Comparison of ENCODE assay signal across 15 cellular contexts in the genomic region with DNA sequence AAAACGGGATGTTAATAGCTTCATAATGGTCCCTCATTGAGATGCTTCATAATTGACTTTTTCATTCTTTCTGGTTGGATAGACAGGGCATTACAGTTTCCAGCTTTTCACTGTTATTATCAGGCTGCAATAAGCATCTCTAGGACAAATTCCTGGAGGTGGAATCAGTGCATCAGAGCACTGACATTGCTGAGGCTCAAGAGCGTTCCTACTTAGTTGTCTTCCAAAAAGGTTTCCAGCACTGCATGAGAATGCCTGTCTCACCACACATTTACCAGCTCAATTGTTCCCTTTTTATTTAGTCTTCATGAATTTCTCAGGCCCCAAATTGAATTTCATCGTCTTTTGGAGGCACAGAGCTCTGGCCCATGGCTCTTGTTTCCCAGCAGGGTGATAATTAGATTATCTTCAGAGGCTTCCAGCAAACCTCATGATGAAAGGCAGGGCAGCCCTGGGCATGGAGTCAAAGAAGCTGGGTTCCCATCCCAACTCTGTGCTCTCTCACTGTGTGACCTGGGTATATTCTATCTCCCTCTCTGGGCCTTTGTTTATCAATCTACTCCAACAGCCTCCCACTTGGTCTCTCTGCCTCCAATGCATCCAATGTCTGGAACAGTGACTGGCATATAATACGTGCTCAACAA.
DNase-seq lines count a peak whose midpoint lies in the region; ATAC-seq and TF ChIP-seq lines count a peak whose summit lies in the region.
"Had no signal": no experiment of that assay in that cellular context is flagged by ENCODE, and none has a peak within 500 bp of the region (broad histone marks: within the 10 kb centered on the region; RNA-seq: fewer than 3 reads in every experiment).

No MANE protein-coding gene starts in this region.

- H3K9me3 Mint-ChIP-seq in activated CD4-positive, alpha-beta T cell treated with anti-CD3 and anti-CD28 coated beads, Interleukin-2, amount 10 ng/mL, durations not matched to agents 24 days and 14 days = no peaks in the 10 kb centered on the region
- no peaks in the 10 kb centered on the region for H3K9me3 Mint-ChIP-seq in stimulated activated effector memory CD8-positive, alpha-beta T cell treated with anti-CD3 and anti-CD28 coated beads, Interleukin-12 subunit alpha, Interleukin-12 subunit beta, amount 100 ng/mL, for 72 hours

- H3K27ac ChIP-seq in SJSA1 (peak overlapping the region; percentile 55), epithelial cell of prostate (peak overlapping the region; percentile 24), smooth muscle cell (ENCODE audit: low read depth) (peak overlapping the region; percentile 91)
- H3K27ac ChIP-seq: A549, tibial artery had no signal

- peaks cover 6% of the 10 kb centered on the region for H3K27me3 Mint-ChIP-seq in activated CD4-positive, alpha-beta T cell treated with anti-CD3 and anti-CD28 coated beads, Interleukin-2, amount 10 ng/mL, durations not matched to agents 24 days and 14 days

- no peaks in the 10 kb centered on the region for H3K36me3 Mint-ChIP-seq in activated CD4-positive, alpha-beta T cell treated with anti-CD3 and anti-CD28 coated beads, Interleukin-2, amount 10 ng/mL, durations not matched to agents 24 days and 14 days (ENCODE audit: low read depth)
- H3K36me3 Mint-ChIP-seq in stimulated activated effector memory CD8-positive, alpha-beta T cell treated with anti-CD3 and anti-CD28 coated beads, Interleukin-12 subunit alpha, Interleukin-12 subunit beta, amount 100 ng/mL, for 72 hours = no peaks in the 10 kb centered on the region
- H3K36me3 Mint-ChIP-seq: mesothelial cell of epicardium had no signal

- H3K4me2 ChIP-seq in smooth muscle cell = peak overlapping the region; percentile 70
- H3K4me2 ChIP-seq: A549 had no signal

- H3K27me3 ChIP-seq in SJSA1 (replicated peaks) (0 out of 2 replicates have a peak, but pooled peaks cover 4% of the 10 kb centered on the region), smooth muscle cell (ENCODE audit: low read depth) (no peaks in the 10 kb centered on the region)

- intact Hi-C loops in activated CD4-positive, alpha-beta T cell treated with anti-CD3 and anti-CD28 coated beads, Interleukin-2, amount 10 ng/mL, durations not matched to agents 24 days and 14 days (cut with micrococcal nuclease) = loop anchor here (1.0 to 5.0 kb wide), 3 partner anchors 20 to 160 kb away; no protein-coding TSS in a partner anchor

- TF ChIP-seq CTCF in smooth muscle cell (IDR thresholded peaks at IDR 0.05; ENCODE audit: borderline replicate concordance, insufficient read depth, poor library complexity, severe bottlenecking) = no peak

- no peak overlapping the region for H2AFZ ChIP-seq in smooth muscle cell (ENCODE audit: low read depth)

- peak overlapping the region; percentile 38 for H3K4me3 Mint-ChIP-seq in activated CD4-positive, alpha-beta T cell treated with anti-CD3 and anti-CD28 coated beads, Interleukin-2, amount 10 ng/mL, durations not matched to agents 24 days and 14 days
- H3K4me3 Mint-ChIP-seq in stimulated activated effector memory CD8-positive, alpha-beta T cell treated with anti-CD3 and anti-CD28 coated beads, Interleukin-12 subunit alpha, Interleukin-12 subunit beta, amount 100 ng/mL, for 72 hours = no peak overlapping the region
- H3K4me3 Mint-ChIP-seq: mesothelial cell of epicardium had no signal

- H3K9ac ChIP-seq in smooth muscle cell (ENCODE audit: low read depth) = peak overlapping the region; percentile 68

- DNase-seq in activated CD4-positive, alpha-beta T cell treated with anti-CD3 and anti-CD28 coated beads, Interleukin-2, amount 10 ng/mL, durations not matched to agents 24 days and 14 days = no peak
- DNase-seq in activated CD4-positive, alpha-beta T cell treated with anti-CD3 and anti-CD28 coated beads, Interleukin-2, amount 50 U/mL, for 4 hours = no peak
- DNase-seq in SJSA1 (ENCODE audit: low read depth in 1 of 2, low spot score in 2 of 2) = peak in 1 of 2 experiments; percentile 18
- DNase-seq in epithelial cell of prostate (ENCODE audit: low read depth, low spot score) = no peak
- no peak for DNase-seq in smooth muscle cell (lab: John Stamatoyannopoulos, UW; ENCODE audit: unreplicated experiment)
- no peak for DNase-seq in stimulated activated effector memory CD8-positive, alpha-beta T cell treated with anti-CD3 and anti-CD28 coated beads, Interleukin-12 subunit alpha, Interleukin-12 subunit beta, amount 100 ng/mL, for 72 hours (ENCODE audit: low spot score in 2 of 2)
- DNase-seq: amygdala; cortex of kidney; kidney; stimulated activated CD4-positive, alpha-beta T cell treated with anti-CD3 and anti-CD28 coated beads, Interleukin-4, amount 100 ng/mL, for 4 hours had no signal

- peaks cover 18% of the 10 kb centered on the region for H3K4me1 ChIP-seq in SJSA1 (replicated peaks)
- H3K4me1 ChIP-seq in smooth muscle cell (ENCODE audit: low read depth) = peaks cover 18% of the 10 kb centered on the region
- H3K4me1 ChIP-seq: A549, tibial artery had no signal

- H3K9me3 ChIP-seq in SJSA1 (replicated peaks) = no peaks in the 10 kb centered on the region
- H3K9me3 ChIP-seq in smooth muscle cell (replicated peaks; ENCODE audit: low read depth) = no peaks in the 10 kb centered on the region
- H3K9me3 ChIP-seq: A549 had no signal

- ATAC-seq in HG03108 (IDR thresholded peaks at IDR 0.05; ENCODE audit: unreplicated experiment) (no peak), GM18511 (IDR thresholded peaks at IDR 0.05; ENCODE audit: unreplicated experiment) (no peak)
- no peak for ATAC-seq in stimulated activated effector memory CD8-positive, alpha-beta T cell treated with anti-CD3 and anti-CD28 coated beads, Interleukin-12 subunit alpha, Interleukin-12 subunit beta, amount 100 ng/mL, for 72 hours
- ATAC-seq: A549 had no signal

- 46% methylated on average over 4 of the region's 4 CpGs for WGBS in smooth muscle cell (ENCODE audit: low lambda C conversion rate)

- peak overlapping the region; percentile 80 for H3K27ac Mint-ChIP-seq in activated CD4-positive, alpha-beta T cell treated with anti-CD3 and anti-CD28 coated beads, Interleukin-2, amount 10 ng/mL, durations not matched to agents 24 days and 14 days
- no peak overlapping the region for H3K27ac Mint-ChIP-seq in stimulated activated effector memory CD8-positive, alpha-beta T cell treated with anti-CD3 and anti-CD28 coated beads, Interleukin-12 subunit alpha, Interleukin-12 subunit beta, amount 100 ng/mL, for 72 hours
- H3K27ac Mint-ChIP-seq: mesothelial cell of epicardium had no signal

- no peaks in the 10 kb centered on the region for H4K20me1 ChIP-seq in smooth muscle cell (ENCODE audit: low read depth)

- H3K4me3 ChIP-seq in SJSA1 (no peak overlapping the region), smooth muscle cell (peak overlapping the region; percentile 0)
- H3K4me3 ChIP-seq: A549, tibial artery had no signal

- peaks cover 11% of the 10 kb centered on the region for H3F3A ChIP-seq in smooth muscle cell (ENCODE audit: low read depth)

- H3K79me2 ChIP-seq in smooth muscle cell (ENCODE audit: low read depth) = no peaks in the 10 kb centered on the region

- no peaks in the 10 kb centered on the region for H3K36me3 ChIP-seq in SJSA1
- no peaks in the 10 kb centered on the region for H3K36me3 ChIP-seq in smooth muscle cell (ENCODE audit: low read depth)
- H3K36me3 ChIP-seq: tibial artery had no signal

- H3K4me1 Mint-ChIP-seq in activated CD4-positive, alpha-beta T cell treated with anti-CD3 and anti-CD28 coated beads, Interleukin-2, amount 10 ng/mL, durations not matched to agents 24 days and 14 days = peaks cover 33% of the 10 kb centered on the region
- peaks cover 20% of the 10 kb centered on the region for H3K4me1 Mint-ChIP-seq in stimulated activated effector memory CD8-positive, alpha-beta T cell treated with anti-CD3 and anti-CD28 coated beads, Interleukin-12 subunit alpha, Interleukin-12 subunit beta, amount 100 ng/mL, for 72 hours

Comparison
In these comparisons a context has a peak if more than half of its experiments do, and no peak if none do; other contexts are left out.
1. H3K27ac ChIP-seq: peak in every context shown above with its lines; median percentile 91 in smooth muscle cell; 55 in SJSA1; 24 in epithelial cell of prostate.